ENCODE assay signal across 18 cellular contexts in genomic region chr1:193971595-193971994, GRCh38.
DNase-seq lines count a peak whose midpoint lies in the region; ATAC-seq and TF ChIP-seq lines count a peak whose summit lies in the region.
"Had no signal": no experiment of that assay in that cellular context is flagged by ENCODE, and none has a peak within 500 bp of the region (broad histone marks: within the 10 kb centered on the region; RNA-seq: fewer than 3 reads in every experiment).

No MANE protein-coding gene starts in this region.

- H3K4me3 Mint-ChIP-seq in CD8-positive, alpha-beta T cell, result no peak overlapping the region
- H3K4me3 Mint-ChIP-seq: activated CD4-positive, alpha-beta memory T cell treated with anti-CD3 and anti-CD28 coated beads, Interleukin-2, amount 10 ng/mL, durations not matched to agents 7 days and 5 days; activated T-helper 1 cell treated with anti-CD3 and anti-CD28 coated beads, Interleukin-12 subunit alpha, Interleukin-12 subunit beta, Interleukin-2, Interleukin-4 antibody, amounts not matched to agents 30 ng/mL and 10 ng/mL and 1 ng/mL, durations not matched to agents 14 hours and 24 hours and 36 hours had no signal

- H3K4me1 ChIP-seq in PC-9 (replicated peaks; ENCODE audit: insufficient read depth) (no peaks in the 10 kb centered on the region; the same call in 1 of the 2 replicates), upper lobe of right lung (no peaks in the 10 kb centered on the region)
- H3K4me1 ChIP-seq in CD8-positive, alpha-beta T cell (ENCODE audit: insufficient read depth, low read length), result no peaks in the 10 kb centered on the region
- H3K4me1 ChIP-seq: SJCRH30 had no signal

- no peaks in the 10 kb centered on the region for H3K9me2 ChIP-seq in PC-9 (ENCODE audit: insufficient read depth)

- no peaks in the 10 kb centered on the region for H3K27me3 Mint-ChIP-seq in CD8-positive, alpha-beta T cell (ENCODE audit: low read depth)
- H3K27me3 Mint-ChIP-seq: activated CD4-positive, alpha-beta memory T cell treated with anti-CD3 and anti-CD28 coated beads, Interleukin-2, amount 10 ng/mL, durations not matched to agents 7 days and 5 days had no signal

- H3K36me3 Mint-ChIP-seq in CD8-positive, alpha-beta T cell, result no peaks in the 10 kb centered on the region

- H3K9me3 Mint-ChIP-seq in CD8-positive, alpha-beta T cell, result no peaks in the 10 kb centered on the region
- H3K9me3 Mint-ChIP-seq: activated CD4-positive, alpha-beta memory T cell treated with anti-CD3 and anti-CD28 coated beads, Interleukin-2, amount 10 ng/mL, durations not matched to agents 7 days and 5 days; activated T-helper 1 cell treated with anti-CD3 and anti-CD28 coated beads, Interleukin-12 subunit alpha, Interleukin-12 subunit beta, Interleukin-2, Interleukin-4 antibody, amounts not matched to agents 30 ng/mL and 10 ng/mL and 1 ng/mL, durations not matched to agents 14 hours and 24 hours and 36 hours had no signal

- CTCF ChIA-PET in PC-9 (lab: Charles Lee), result no interaction called here
- CTCF ChIA-PET in CD8-positive, alpha-beta T cell (lab: Charles Lee), result no interaction called here

- H3K4me3 ChIP-seq in PC-9 (no peak overlapping the region), choroid plexus epithelial cell (ENCODE audit: low read depth, low read length) (no peak overlapping the region), upper lobe of right lung (no peak overlapping the region)
- H3K4me3 ChIP-seq in CD8-positive, alpha-beta T cell (ENCODE audit: low read depth, low read length), result no peak overlapping the region
- H3K4me3 ChIP-seq: dorsolateral prefrontal cortex, lung, SJCRH30 had no signal

- no peak overlapping the region for H3K4me2 ChIP-seq in PC-9

- no peaks in the 10 kb centered on the region for H3K4me1 Mint-ChIP-seq in CD8-positive, alpha-beta T cell (ENCODE audit: low read depth)
- H3K4me1 Mint-ChIP-seq: activated CD4-positive, alpha-beta memory T cell treated with anti-CD3 and anti-CD28 coated beads, Interleukin-2, amount 10 ng/mL, durations not matched to agents 7 days and 5 days had no signal

- DNase-seq in DMS153 (lab: John Stamatoyannopoulos, UW) (peak; percentile 18), DMS153 treated with DMSO at 0.1 percent for 48 hours (lab: John Stamatoyannopoulos, UW; ENCODE audit: unreplicated experiment) (no peak), PC-9 (peak; percentile 11 to 61), choroid plexus epithelial cell (ENCODE audit: low read depth) (peak; percentile 70), non-pigmented ciliary epithelial cell (ENCODE audit: low read depth) (peak; percentile 82), upper lobe of right lung (no peak), C1 segment of cervical spinal cord (lab: John Stamatoyannopoulos, UW) (no peak)
- DNase-seq in CD8-positive, alpha-beta T cell, result no peak
- DNase-seq: activated CD4-positive, alpha-beta memory T cell treated with anti-CD3 and anti-CD28 coated beads, Interleukin-2, amount 10 ng/mL, durations not matched to agents 7 days and 5 days; amygdala; dorsolateral prefrontal cortex; NCI-H2107; retina; SJCRH30; stimulated activated CD4-positive, alpha-beta T cell treated with anti-CD3 and anti-CD28 coated beads, Interleukin-1b, Interleukin-23, amount 100 ng/mL, for 48 hours had no signal

- no peak overlapping the region for H3K27ac Mint-ChIP-seq in CD8-positive, alpha-beta T cell
- H3K27ac Mint-ChIP-seq: activated CD4-positive, alpha-beta memory T cell treated with anti-CD3 and anti-CD28 coated beads, Interleukin-2, amount 10 ng/mL, durations not matched to agents 7 days and 5 days; activated T-helper 1 cell treated with anti-CD3 and anti-CD28 coated beads, Interleukin-12 subunit alpha, Interleukin-12 subunit beta, Interleukin-2, Interleukin-4 antibody, amounts not matched to agents 30 ng/mL and 10 ng/mL and 1 ng/mL, durations not matched to agents 14 hours and 24 hours and 36 hours had no signal

- H2AFZ ChIP-seq in PC-9, result no peak overlapping the region

- BruUV-seq in PC-9 (replicated peaks; lab: Mats Ljungman, UMichigan), result no TSS peak

- TF ChIP-seq CTCF in PC-9 (conservative IDR thresholded peaks at IDR 0.05), result no peak
- no peak for TF ChIP-seq CTCF in choroid plexus epithelial cell (conservative IDR thresholded peaks at IDR 0.05; ENCODE audit: low read depth, low read length)
- no peak for TF ChIP-seq CTCF in CD8-positive, alpha-beta T cell (IDR thresholded peaks at IDR 0.05)
- no peak for TF ChIP-seq CTCF in upper lobe of right lung (IDR thresholded peaks at IDR 0.05)

- H3K79me2 ChIP-seq in PC-9 (ENCODE audit: low read depth), result no peaks in the 10 kb centered on the region

- no peaks in the 10 kb centered on the region for H3K27me3 ChIP-seq in PC-9 (ENCODE audit: insufficient read depth, low read depth)
- H3K27me3 ChIP-seq in CD8-positive, alpha-beta T cell (ENCODE audit: insufficient read depth, low read length), result no peaks in the 10 kb centered on the region
- no peaks in the 10 kb centered on the region for H3K27me3 ChIP-seq in upper lobe of right lung
- H3K27me3 ChIP-seq: dorsolateral prefrontal cortex, SJCRH30 had no signal

- no peaks in the 10 kb centered on the region for H3F3A ChIP-seq in PC-9 (ENCODE audit: insufficient read depth, low read depth)

- H3K9me3 ChIP-seq in PC-9 (ENCODE audit: insufficient read depth, low read depth) (no peaks in the 10 kb centered on the region), upper lobe of right lung (no peaks in the 10 kb centered on the region)
- no peaks in the 10 kb centered on the region for H3K9me3 ChIP-seq in CD8-positive, alpha-beta T cell (ENCODE audit: low read length)
- H3K9me3 ChIP-seq: SJCRH30 had no signal

- H3K36me3 ChIP-seq in PC-9 (ENCODE audit: low read depth) (no peaks in the 10 kb centered on the region), upper lobe of right lung (no peaks in the 10 kb centered on the region)
- no peaks in the 10 kb centered on the region for H3K36me3 ChIP-seq in CD8-positive, alpha-beta T cell (ENCODE audit: insufficient read depth, low read length)
- H3K36me3 ChIP-seq: SJCRH30 had no signal

- ATAC-seq in CD8-positive, alpha-beta T cell, result no peak
- no peak for ATAC-seq in upper lobe of right lung

- intact Hi-C loops in PC-9 (cut with micrococcal nuclease; ENCODE audit: unreplicated experiment) (no loop called here), upper lobe of right lung (cut with DNase I) (no loop called here)
- intact Hi-C loops in CD8-positive, alpha-beta T cell (cut with DNase I, micrococcal nuclease), result loop anchor here in 1 of 2 experiments (10.0 kb wide), 1 partner anchor 113 kb away; no protein-coding TSS in a partner anchor

- H4K20me1 ChIP-seq in PC-9 (ENCODE audit: insufficient read depth), result no peaks in the 10 kb centered on the region

- POLR2A ChIA-PET in PC-9 (lab: Charles Lee; ENCODE audit: unreplicated experiment), result no interaction called here
- POLR2A ChIA-PET in CD8-positive, alpha-beta T cell (lab: Charles Lee), result no interaction called here

- H3K27ac ChIP-seq in PC-9 (no peak overlapping the region), upper lobe of right lung (no peak overlapping the region)
- H3K27ac ChIP-seq in CD8-positive, alpha-beta T cell (ENCODE audit: low read depth, low read length), result no peak overlapping the region
- H3K27ac ChIP-seq: 22Rv1, dorsolateral prefrontal cortex, SJCRH30 had no signal

Comparison
In these comparisons a context has a peak if more than half of its experiments do, and no peak if none do; other contexts are left out.
1. DNase-seq: peak in DMS153 (single experiment), PC-9 (2 of 2), choroid plexus epithelial cell (single experiment) and non-pigmented ciliary epithelial cell (single experiment); none in DMS153 treated with DMSO at 0.1 percent for 48 hours (single experiment), CD8-positive, alpha-beta T cell (0 of 7), upper lobe of right lung (single experiment) and C1 segment of cervical spinal cord (0 of 14).